In the genomic region with DNA sequence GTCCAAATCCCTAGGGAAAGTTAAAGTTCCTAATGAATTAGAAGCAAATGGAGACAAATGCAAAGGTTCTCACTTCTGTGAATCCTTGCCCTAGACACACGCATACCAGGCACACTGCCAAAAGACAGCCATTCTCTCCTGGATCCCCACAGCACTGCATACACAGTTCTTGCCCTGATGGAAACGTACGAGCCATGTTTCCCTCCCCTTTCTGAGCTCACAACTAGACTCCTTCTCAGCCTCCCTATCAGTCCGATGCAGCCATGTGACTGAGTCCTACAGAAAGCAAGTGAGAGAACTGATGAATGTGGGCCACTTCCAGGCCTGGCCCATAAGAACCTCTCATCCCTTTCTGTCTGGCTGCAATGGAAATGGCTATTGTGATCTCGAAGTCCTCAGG, we compare ENCODE assay signal across 1 cellular context.
TF ChIP-seq lines count a peak whose summit lies in the region.

No MANE protein-coding gene starts in this region.

TF ChIP-seq in K562, 482 proteins besides CTCF, POLR2A, EP300 and RAD21 (continued from another document):
- 0 out of 2 replicates have a peak, but pooled peaks have one; percentile 26 for TF ChIP-seq TEAD4 (IDR thresholded peaks at IDR 0.05; ENCODE audit: low read length)
- no peak for TF ChIP-seq TEAD4 (CRISPR knock-in tag; IDR thresholded peaks at IDR 0.05; ENCODE audit: borderline replicate concordance)
- 0 out of 3 replicates have a peak, but pooled peaks of 1 of the 2 experiments have one; percentile 60 for TF ChIP-seq CBX3 (IDR thresholded peaks at IDR 0.05; ENCODE audit: borderline replicate concordance in 1 of 2, low read length in 2 of 2)
- TF ChIP-seq MTA3 (IDR thresholded peaks at IDR 0.05; ENCODE audit: borderline replicate concordance): peak; percentile 41; the same call in 1 of the 2 replicates
- peak; percentile 48; the same call in 1 of the 2 replicates for TF ChIP-seq USF1 (CRISPR knock-in tag; IDR thresholded peaks at IDR 0.05)
- TF ChIP-seq TAF9B (IDR thresholded peaks at IDR 0.05; ENCODE audit: partially characterized antibody): peak; percentile 36
- TF ChIP-seq, protein P1, sequence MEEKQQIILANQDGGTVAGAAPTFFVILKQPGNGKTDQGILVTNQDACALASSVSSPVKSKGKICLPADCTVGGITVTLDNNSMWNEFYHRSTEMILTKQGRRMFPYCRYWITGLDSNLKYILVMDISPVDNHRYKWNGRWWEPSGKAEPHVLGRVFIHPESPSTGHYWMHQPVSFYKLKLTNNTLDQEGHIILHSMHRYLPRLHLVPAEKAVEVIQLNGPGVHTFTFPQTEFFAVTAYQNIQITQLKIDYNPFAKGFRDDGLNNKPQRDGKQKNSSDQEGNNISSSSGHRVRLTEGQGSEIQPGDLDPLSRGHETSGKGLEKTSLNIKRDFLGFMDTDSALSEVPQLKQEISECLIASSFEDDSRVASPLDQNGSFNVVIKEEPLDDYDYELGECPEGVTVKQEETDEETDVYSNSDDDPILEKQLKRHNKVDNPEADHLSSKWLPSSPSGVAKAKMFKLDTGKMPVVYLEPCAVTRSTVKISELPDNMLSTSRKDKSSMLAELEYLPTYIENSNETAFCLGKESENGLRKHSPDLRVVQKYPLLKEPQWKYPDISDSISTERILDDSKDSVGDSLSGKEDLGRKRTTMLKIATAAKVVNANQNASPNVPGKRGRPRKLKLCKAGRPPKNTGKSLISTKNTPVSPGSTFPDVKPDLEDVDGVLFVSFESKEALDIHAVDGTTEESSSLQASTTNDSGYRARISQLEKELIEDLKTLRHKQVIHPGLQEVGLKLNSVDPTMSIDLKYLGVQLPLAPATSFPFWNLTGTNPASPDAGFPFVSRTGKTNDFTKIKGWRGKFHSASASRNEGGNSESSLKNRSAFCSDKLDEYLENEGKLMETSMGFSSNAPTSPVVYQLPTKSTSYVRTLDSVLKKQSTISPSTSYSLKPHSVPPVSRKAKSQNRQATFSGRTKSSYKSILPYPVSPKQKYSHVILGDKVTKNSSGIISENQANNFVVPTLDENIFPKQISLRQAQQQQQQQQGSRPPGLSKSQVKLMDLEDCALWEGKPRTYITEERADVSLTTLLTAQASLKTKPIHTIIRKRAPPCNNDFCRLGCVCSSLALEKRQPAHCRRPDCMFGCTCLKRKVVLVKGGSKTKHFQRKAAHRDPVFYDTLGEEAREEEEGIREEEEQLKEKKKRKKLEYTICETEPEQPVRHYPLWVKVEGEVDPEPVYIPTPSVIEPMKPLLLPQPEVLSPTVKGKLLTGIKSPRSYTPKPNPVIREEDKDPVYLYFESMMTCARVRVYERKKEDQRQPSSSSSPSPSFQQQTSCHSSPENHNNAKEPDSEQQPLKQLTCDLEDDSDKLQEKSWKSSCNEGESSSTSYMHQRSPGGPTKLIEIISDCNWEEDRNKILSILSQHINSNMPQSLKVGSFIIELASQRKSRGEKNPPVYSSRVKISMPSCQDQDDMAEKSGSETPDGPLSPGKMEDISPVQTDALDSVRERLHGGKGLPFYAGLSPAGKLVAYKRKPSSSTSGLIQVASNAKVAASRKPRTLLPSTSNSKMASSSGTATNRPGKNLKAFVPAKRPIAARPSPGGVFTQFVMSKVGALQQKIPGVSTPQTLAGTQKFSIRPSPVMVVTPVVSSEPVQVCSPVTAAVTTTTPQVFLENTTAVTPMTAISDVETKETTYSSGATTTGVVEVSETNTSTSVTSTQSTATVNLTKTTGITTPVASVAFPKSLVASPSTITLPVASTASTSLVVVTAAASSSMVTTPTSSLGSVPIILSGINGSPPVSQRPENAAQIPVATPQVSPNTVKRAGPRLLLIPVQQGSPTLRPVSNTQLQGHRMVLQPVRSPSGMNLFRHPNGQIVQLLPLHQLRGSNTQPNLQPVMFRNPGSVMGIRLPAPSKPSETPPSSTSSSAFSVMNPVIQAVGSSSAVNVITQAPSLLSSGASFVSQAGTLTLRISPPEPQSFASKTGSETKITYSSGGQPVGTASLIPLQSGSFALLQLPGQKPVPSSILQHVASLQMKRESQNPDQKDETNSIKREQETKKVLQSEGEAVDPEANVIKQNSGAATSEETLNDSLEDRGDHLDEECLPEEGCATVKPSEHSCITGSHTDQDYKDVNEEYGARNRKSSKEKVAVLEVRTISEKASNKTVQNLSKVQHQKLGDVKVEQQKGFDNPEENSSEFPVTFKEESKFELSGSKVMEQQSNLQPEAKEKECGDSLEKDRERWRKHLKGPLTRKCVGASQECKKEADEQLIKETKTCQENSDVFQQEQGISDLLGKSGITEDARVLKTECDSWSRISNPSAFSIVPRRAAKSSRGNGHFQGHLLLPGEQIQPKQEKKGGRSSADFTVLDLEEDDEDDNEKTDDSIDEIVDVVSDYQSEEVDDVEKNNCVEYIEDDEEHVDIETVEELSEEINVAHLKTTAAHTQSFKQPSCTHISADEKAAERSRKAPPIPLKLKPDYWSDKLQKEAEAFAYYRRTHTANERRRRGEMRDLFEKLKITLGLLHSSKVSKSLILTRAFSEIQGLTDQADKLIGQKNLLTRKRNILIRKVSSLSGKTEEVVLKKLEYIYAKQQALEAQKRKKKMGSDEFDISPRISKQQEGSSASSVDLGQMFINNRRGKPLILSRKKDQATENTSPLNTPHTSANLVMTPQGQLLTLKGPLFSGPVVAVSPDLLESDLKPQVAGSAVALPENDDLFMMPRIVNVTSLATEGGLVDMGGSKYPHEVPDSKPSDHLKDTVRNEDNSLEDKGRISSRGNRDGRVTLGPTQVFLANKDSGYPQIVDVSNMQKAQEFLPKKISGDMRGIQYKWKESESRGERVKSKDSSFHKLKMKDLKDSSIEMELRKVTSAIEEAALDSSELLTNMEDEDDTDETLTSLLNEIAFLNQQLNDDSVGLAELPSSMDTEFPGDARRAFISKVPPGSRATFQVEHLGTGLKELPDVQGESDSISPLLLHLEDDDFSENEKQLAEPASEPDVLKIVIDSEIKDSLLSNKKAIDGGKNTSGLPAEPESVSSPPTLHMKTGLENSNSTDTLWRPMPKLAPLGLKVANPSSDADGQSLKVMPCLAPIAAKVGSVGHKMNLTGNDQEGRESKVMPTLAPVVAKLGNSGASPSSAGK (IDR thresholded peaks at IDR 0.05): peak; percentile 88
- TF ChIP-seq TCF3 (CRISPR knock-in tag; IDR thresholded peaks at IDR 0.05): peak; percentile 59; the same call in 1 of the 2 replicates
- TF ChIP-seq RAD51 (IDR thresholded peaks at IDR 0.05; ENCODE audit: borderline replicate concordance, low read depth): peak; percentile 58; the same call in 1 of the 2 replicates
- TF ChIP-seq L3MBTL2 (IDR thresholded peaks at IDR 0.05): peak; percentile 81
- TF ChIP-seq MNT (conservative IDR thresholded peaks at IDR 0.05): 0 out of 4 replicates have a peak, but pooled peaks of 1 of the 2 experiments have one; percentile 55
- TF ChIP-seq JUNB (CRISPR knock-in tag; conservative IDR thresholded peaks at IDR 0.05): no peak
- TF ChIP-seq, protein P2, sequence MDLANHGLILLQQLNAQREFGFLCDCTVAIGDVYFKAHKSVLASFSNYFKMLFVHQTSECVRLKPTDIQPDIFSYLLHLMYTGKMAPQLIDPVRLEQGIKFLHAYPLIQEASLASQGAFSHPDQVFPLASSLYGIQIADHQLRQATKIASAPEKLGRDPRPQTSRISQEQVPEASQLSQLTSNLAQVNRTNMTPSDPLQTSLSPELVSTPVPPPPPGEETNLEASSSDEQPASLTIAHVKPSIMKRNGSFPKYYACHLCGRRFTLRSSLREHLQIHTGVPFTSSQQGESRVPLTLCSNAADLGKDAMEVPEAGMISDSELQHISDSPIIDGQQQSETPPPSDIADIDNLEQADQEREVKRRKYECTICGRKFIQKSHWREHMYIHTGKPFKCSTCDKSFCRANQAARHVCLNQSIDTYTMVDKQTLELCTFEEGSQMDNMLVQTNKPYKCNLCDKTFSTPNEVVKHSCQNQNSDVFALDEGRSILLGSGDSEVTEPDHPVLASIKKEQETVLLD (IDR thresholded peaks at IDR 0.05): 0 out of 2 replicates have a peak, but pooled peaks have one; percentile 8
- peak in 1 of 2 experiments; percentile 31; a peak in 1 of 4 replicates for TF ChIP-seq HDAC1 (IDR thresholded peaks at IDR 0.05)
- no peak for TF ChIP-seq JUND (IDR thresholded peaks at IDR 0.05; ENCODE audit: borderline replicate concordance, low read depth, low read length)
- TF ChIP-seq JUND (tag; IDR thresholded peaks at IDR 0.05; ENCODE audit: borderline replicate concordance, low read depth, low read length): peak; percentile 43; the same call in 1 of the 3 replicates
- TF ChIP-seq SIN3A (IDR thresholded peaks at IDR 0.05; ENCODE audit: borderline replicate concordance in 2 of 2, control insufficient read depth in 1 of 2, low read depth in 2 of 2, low read length in 2 of 2): no peak
- TF ChIP-seq CBFA2T2 (conservative IDR thresholded peaks at IDR 0.05): peak; percentile 38
- TF ChIP-seq RBM15 (IDR thresholded peaks at IDR 0.05; ENCODE audit: insufficient read depth, low read length): no peak
